22 cellular contexts compared by ENCODE assay signal in the genomic region with DNA sequence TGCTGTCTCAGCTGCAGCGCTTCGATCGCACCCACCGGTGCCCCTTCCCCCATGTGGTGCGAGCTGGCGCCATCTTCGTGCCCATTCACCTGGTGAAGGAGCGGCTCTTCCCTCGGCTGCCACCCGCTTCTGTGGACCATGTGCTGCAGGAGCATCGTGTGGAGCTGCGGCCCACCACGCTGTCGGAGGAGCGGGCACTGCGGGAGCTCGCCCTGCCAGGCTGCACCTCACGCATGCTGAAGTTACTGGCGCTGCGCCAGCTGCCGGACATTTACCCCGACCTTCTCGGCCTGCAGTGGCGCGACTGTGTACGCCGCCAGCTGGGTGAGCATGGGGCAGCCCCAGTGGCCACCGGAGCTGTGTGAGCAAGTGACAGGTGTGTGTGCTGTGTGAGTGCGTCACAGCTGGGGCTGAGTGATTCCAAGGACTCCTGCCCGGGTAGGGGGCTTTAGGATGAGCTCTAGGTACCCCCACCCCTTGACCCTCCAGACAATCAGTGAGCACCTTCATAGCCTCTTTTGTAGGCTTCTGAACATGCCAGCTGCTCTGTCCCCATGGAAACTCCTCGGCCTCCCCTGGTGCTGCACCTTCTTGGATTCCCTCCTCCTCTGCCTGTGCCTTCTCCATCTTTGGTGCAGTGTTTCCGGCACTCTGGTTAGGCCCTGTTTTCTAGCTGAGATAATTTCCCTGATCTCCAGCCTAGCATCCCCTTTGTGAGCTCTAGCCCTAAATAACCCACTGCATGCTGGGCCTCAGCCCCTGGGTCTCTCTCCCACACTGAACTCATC. TPM values are rescaled to one million over a fixed set of nuclear protein-coding genes. Genes with fewer than 3 reads are reported as not detected.
DNase-seq lines count a peak whose midpoint lies in the region; ATAC-seq, FAIRE-seq and TF ChIP-seq lines count a peak whose summit lies in the region.
"Had no signal": no experiment of that assay in that cellular context is flagged by ENCODE, and none has a peak within 500 bp of the region (broad histone marks: within the 10 kb centered on the region; RNA-seq: fewer than 3 reads in every experiment).

No MANE protein-coding gene starts in this region.

- WGBS in GM12878 (ENCODE audit: insufficient coverage, insufficient replicate concordance, low lambda C conversion rate, missing lambda C conversion rate): 94% methylated on average over 32 of the region's 32 CpGs

- RAD21 ChIA-PET in GM12878 (lab: Charles Lee; ENCODE audit: unreplicated experiment): interaction anchor here (0.8 to 3.0 kb wide), 6 partner anchors 11 to 179 kb away, joined by 3 to 13 read pairs (median 3); no protein-coding TSS in a partner anchor

- peaks cover 19% of the 10 kb centered on the region for H3K4me1 ChIP-seq in GM12878 (ENCODE audit: control insufficient read depth, insufficient read depth, low read length)

- CTCF ChIA-PET in activated CD8-positive, alpha-beta T cell treated with anti-CD3 and anti-CD28 coated beads, Interleukin-2, amount 10 ng/mL, durations not matched to agents 7 days and 5 days (lab: Charles Lee): interaction anchor here (2.0 to 2.6 kb wide), 3 partner anchors 172 to 179 kb away, joined by 6 to 10 read pairs (median 7); no protein-coding TSS in a partner anchor
- CTCF ChIA-PET in activated CD8-positive, alpha-beta T cell treated with anti-CD3 and anti-CD28 coated beads for 36 hours (lab: Charles Lee): interaction anchor here (0.8 to 1.2 kb wide), 3 partner anchors 12 to 179 kb away, joined by 3 to 5 read pairs (median 3); no protein-coding TSS in a partner anchor
- CTCF ChIA-PET in GM12878 (lab: Yijun Ruan, JAX): interaction anchor here (0.8 to 7.5 kb wide), 6 partner anchors 8 to 594 kb away, joined by 3 to 95 read pairs (median 3); a partner anchor contains a TSS

- H3K27me3 ChIP-seq in GM12878 (replicated peaks in 1 of 2; ENCODE audit: control insufficient read depth in 2 of 2, insufficient read depth in 2 of 2, low read length in 1 of 2): no peaks in the 10 kb centered on the region
- H3K27me3 ChIP-seq: cardiac muscle cell, foreskin keratinocyte, Peyer's patch, spleen had no signal

- SMC1A ChIA-PET in GM12878 (lab: Charles Lee; ENCODE audit: uncharacterized antibody, unreplicated experiment): interaction anchor here (0.8 to 1.5 kb wide), 6 partner anchors 11 to 177 kb away, joined by 3 to 6 read pairs (median 4); no protein-coding TSS in a partner anchor

- TF ChIP-seq EP300 in GM12878 (IDR thresholded peaks at IDR 0.05; ENCODE audit: borderline replicate concordance in 1 of 2, control insufficient read depth in 1 of 2, low read depth in 2 of 2, low read length in 2 of 2): no peak

- no peak for TF ChIP-seq CTCF in activated CD8-positive, alpha-beta T cell treated with anti-CD3 and anti-CD28 coated beads for 36 hours (IDR thresholded peaks at IDR 0.05)
- TF ChIP-seq CTCF in GM12878 (IDR thresholded peaks at IDR 0.05 in 2 of 3, conservative IDR thresholded peaks at IDR 0.05 in 1 of 3; ENCODE audit: control insufficient read depth in 2 of 3, extremely low read depth in 1 of 3, insufficient read depth in 1 of 3, low read depth in 3 of 3, low read length in 3 of 3) (no peak), neural crest cell (conservative IDR thresholded peaks at IDR 0.05) (no peak)

- DNase-seq in activated CD8-positive, alpha-beta T cell treated with anti-CD3 and anti-CD28 coated beads, Interleukin-2, amount 10 ng/mL, durations not matched to agents 7 days and 5 days: no peak
- no peak for DNase-seq in activated CD8-positive, alpha-beta T cell treated with anti-CD3 and anti-CD28 coated beads for 36 hours
- DNase-seq in GM12878 (ENCODE audit: low read depth, low spot score) (no peak), neural crest cell (ENCODE audit: low read depth, low spot score) (no peak), RKO (ENCODE audit: low spot score) (no peak)
- DNase-seq: activated CD4-positive, CD25-positive, alpha-beta regulatory T cell treated with anti-CD3 and anti-CD28 coated beads, Interleukin-2, amount 50 U/mL, for 72 hours; activated effector memory CD4-positive, alpha-beta T cell treated with anti-CD3 and anti-CD28 coated beads, Interleukin-2, amount 50 U/mL, for 16 hours; erythroblast; foreskin keratinocyte; KBM-7; lower lobe of right lung; NCI-H187; NCI-H2227 treated with DMSO at 0.1 percent for 48 hours; Peyer's patch; spleen; stimulated activated CD4-positive, alpha-beta T cell treated with anti-CD3 and anti-CD28 coated beads, Interleukin-4, amount 100 ng/mL, for 24 hours had no signal

- no TSS peak for BruUV-seq in GM12878 (replicated peaks; lab: Mats Ljungman, UMichigan)

- intact Hi-C loops in activated CD8-positive, alpha-beta T cell treated with anti-CD3 and anti-CD28 coated beads for 36 hours (cut with micrococcal nuclease): no loop called here
- intact Hi-C loops in GM12878 (cut with micrococcal nuclease; ENCODE audit: unreplicated experiment): no loop called here

- in situ Hi-C loops in GM12878 (cut with MboI): no loop called here

- H3K4me2 ChIP-seq in GM12878 (ENCODE audit: control insufficient read depth, insufficient read depth): peak overlapping the region; percentile 64

- no peak overlapping the region for H3K27ac ChIP-seq in GM12878 (ENCODE audit: control insufficient read depth, insufficient read depth)
- H3K27ac ChIP-seq: cardiac muscle cell, foreskin keratinocyte, lower lobe of right lung, Peyer's patch, spleen had no signal

- no peak for TF ChIP-seq RAD21 in GM12878 (IDR thresholded peaks at IDR 0.05; ENCODE audit: insufficient read depth, low read depth, low read length)

- H3K36me3 Mint-ChIP-seq in activated CD8-positive, alpha-beta T cell treated with anti-CD3 and anti-CD28 coated beads, Interleukin-2, amount 10 ng/mL, durations not matched to agents 7 days and 5 days (ENCODE audit: low read depth): peaks cover 55% of the 10 kb centered on the region
- peaks cover 33% of the 10 kb centered on the region for H3K36me3 Mint-ChIP-seq in activated CD8-positive, alpha-beta T cell treated with anti-CD3 and anti-CD28 coated beads for 36 hours (ENCODE audit: low read depth)
- H3K36me3 Mint-ChIP-seq in neural crest cell (ENCODE audit: low read depth): no peaks in the 10 kb centered on the region

- H3K9ac ChIP-seq in GM12878 (ENCODE audit: control insufficient read depth, insufficient read depth, low read length): peak overlapping the region; percentile 44; the same call in 1 of the 2 replicates

- H3K79me2 ChIP-seq in GM12878 (ENCODE audit: control insufficient read depth, insufficient read depth, low read length): peaks cover 92% of the 10 kb centered on the region

- H4K20me1 ChIP-seq in GM12878 (ENCODE audit: control insufficient read depth, insufficient read depth): peaks cover 77% of the 10 kb centered on the region

- H3K27me3 Mint-ChIP-seq in activated CD8-positive, alpha-beta T cell treated with anti-CD3 and anti-CD28 coated beads, Interleukin-2, amount 10 ng/mL, durations not matched to agents 7 days and 5 days (ENCODE audit: low read depth): no peaks in the 10 kb centered on the region
- no peaks in the 10 kb centered on the region for H3K27me3 Mint-ChIP-seq in activated CD8-positive, alpha-beta T cell treated with anti-CD3 and anti-CD28 coated beads for 36 hours
- no peaks in the 10 kb centered on the region for H3K27me3 Mint-ChIP-seq in neural crest cell (ENCODE audit: low read depth)

- H3K36me3 ChIP-seq in GM12878 (ENCODE audit: control insufficient read depth in 2 of 2, insufficient read depth in 2 of 2, low read length in 1 of 2): peaks cover 69 to 72% of the 10 kb centered on the region in 2 experiments

- no peak for FAIRE-seq in GM12878 (lab: Jason Lieb, UNC)
- FAIRE-seq: islet of Langerhans had no signal

- TF ChIP-seq POLR2A in GM19099 (IDR thresholded peaks at IDR 0.05; ENCODE audit: extremely low read depth, insufficient read length, low read depth) (peak; percentile 36), GM12878 (IDR thresholded peaks at IDR 0.05; ENCODE audit: low read depth, low read length) (peak; percentile 73)

- no peak overlapping the region for H2AFZ ChIP-seq in GM12878 (ENCODE audit: control insufficient read depth, low read depth, low read length)

- H3K4me3 Mint-ChIP-seq in activated CD8-positive, alpha-beta T cell treated with anti-CD3 and anti-CD28 coated beads, Interleukin-2, amount 10 ng/mL, durations not matched to agents 7 days and 5 days: no peak overlapping the region
- H3K4me3 Mint-ChIP-seq in activated CD8-positive, alpha-beta T cell treated with anti-CD3 and anti-CD28 coated beads for 36 hours: no peak overlapping the region
- H3K4me3 Mint-ChIP-seq in neural crest cell: peak overlapping the region; percentile 4

- no peaks in the 10 kb centered on the region for H3K9me3 Mint-ChIP-seq in activated CD8-positive, alpha-beta T cell treated with anti-CD3 and anti-CD28 coated beads, Interleukin-2, amount 10 ng/mL, durations not matched to agents 7 days and 5 days (ENCODE audit: insufficient read depth)
- no peaks in the 10 kb centered on the region for H3K9me3 Mint-ChIP-seq in activated CD8-positive, alpha-beta T cell treated with anti-CD3 and anti-CD28 coated beads for 36 hours
- no peaks in the 10 kb centered on the region for H3K9me3 Mint-ChIP-seq in neural crest cell

- POLR2A ChIA-PET in activated CD8-positive, alpha-beta T cell treated with anti-CD3 and anti-CD28 coated beads, Interleukin-2, amount 10 ng/mL, durations not matched to agents 7 days and 5 days (lab: Charles Lee): interaction anchor here (0.5 to 2.1 kb wide), 5 partner anchors 40 to 733 kb away, joined by 3 to 6 read pairs (median 4); a partner anchor contains a TSS
- POLR2A ChIA-PET in activated CD8-positive, alpha-beta T cell treated with anti-CD3 and anti-CD28 coated beads for 36 hours (lab: Charles Lee): interaction anchor here (0.5 to 1.7 kb wide), 7 partner anchors 9 to 235 kb away, joined by 3 to 7 read pairs (median 4); no protein-coding TSS in a partner anchor
- POLR2A ChIA-PET in GM12878 (lab: Charles Lee): interaction anchor here (0.9 to 1.9 kb wide), 5 partner anchors 8 to 185 kb away, joined by 3 to 6 read pairs (median 3); a partner anchor contains a TSS

- H3K4me3 ChIP-seq in GM12878: peak overlapping the region; percentile 60
- H3K4me3 ChIP-seq: cardiac muscle cell, lower lobe of right lung, Peyer's patch, spleen had no signal

- no peak for ATAC-seq in activated CD8-positive, alpha-beta T cell treated with anti-CD3 and anti-CD28 coated beads, Interleukin-2, amount 10 ng/mL, durations not matched to agents 7 days and 5 days
- no peak for ATAC-seq in activated CD8-positive, alpha-beta T cell treated with anti-CD3 and anti-CD28 coated beads for 36 hours
- no peak for ATAC-seq in GM12878
- ATAC-seq in GM21526 (IDR thresholded peaks at IDR 0.05; ENCODE audit: low FRiP score, unreplicated experiment): no peak
- no peak for ATAC-seq in HG03469 (IDR thresholded peaks at IDR 0.05; ENCODE audit: unreplicated experiment)
- ATAC-seq: foreskin keratinocyte, lower lobe of right lung had no signal

- no peaks in the 10 kb centered on the region for H3K9me3 ChIP-seq in GM12878 (replicated peaks; ENCODE audit: control insufficient read depth, insufficient read depth, low read length)
- H3K9me3 ChIP-seq: lower lobe of right lung, Peyer's patch, spleen had no signal

- peak overlapping the region; percentile 65 for H3K27ac Mint-ChIP-seq in activated CD8-positive, alpha-beta T cell treated with anti-CD3 and anti-CD28 coated beads, Interleukin-2, amount 10 ng/mL, durations not matched to agents 7 days and 5 days
- H3K27ac Mint-ChIP-seq in activated CD8-positive, alpha-beta T cell treated with anti-CD3 and anti-CD28 coated beads for 36 hours: no peak overlapping the region
- no peak overlapping the region for H3K27ac Mint-ChIP-seq in neural crest cell (ENCODE audit: unreplicated experiment)

- peaks cover 54% of the 10 kb centered on the region for H3K4me1 Mint-ChIP-seq in activated CD8-positive, alpha-beta T cell treated with anti-CD3 and anti-CD28 coated beads, Interleukin-2, amount 10 ng/mL, durations not matched to agents 7 days and 5 days (ENCODE audit: low read depth)
- peaks cover 34% of the 10 kb centered on the region for H3K4me1 Mint-ChIP-seq in activated CD8-positive, alpha-beta T cell treated with anti-CD3 and anti-CD28 coated beads for 36 hours (ENCODE audit: low read depth)
- peaks cover 15% of the 10 kb centered on the region for H3K4me1 Mint-ChIP-seq in neural crest cell

RNA-seq across cellular contexts. Expression of a gene that starts 7.0 kb away (rescaled TPM):
- total RNA-seq in activated CD8-positive, alpha-beta T cell treated with anti-CD3 and anti-CD28 coated beads, Interleukin-2, amount 10 ng/mL, durations not matched to agents 7 days and 5 days: 10 to 100 TPM; 57.2 to 59.4 TPM
- total RNA-seq in activated CD8-positive, alpha-beta T cell treated with anti-CD3 and anti-CD28 coated beads for 36 hours: 10 to 100 TPM; 22.1 to 24.1 TPM
- 108 and 121 TPM in 2 replicates for total RNA-seq in GM12878 (2013; cell fraction: nucleolus; rRNA removed)
- total RNA-seq in GM12878 (2014; rRNA removed) (38.5 and 48.8 TPM in 2 replicates), GM12878 (2014; rRNA removed; fragmentation: Illumina TruSeq; extraction: Trizol) (15.2 and 18.1 TPM in 2 replicates), GM12878 (2021) (128 and 139 TPM in 2 replicates), neural crest cell (23.8 and 29.5 TPM in 2 replicates)
- 33.7 TPM for polyA plus RNA-seq in GM12878 (2011; ENCODE audit: low read depth)
- polyA plus RNA-seq in GM12878 (2011; rRNA removed) (3.2 and 10.2 TPM in 2 replicates), GM12878 (2014; fragmentation: Illumina TruSeq; extraction: Trizol) (10.5 and 31.2 TPM in 2 replicates), GM12878 (2014; fragmentation: Nextera tagmentation; extraction: Ambion mirVana) (1 to 10 TPM; 2.3 to 4.9 TPM), GM12878 (2014; rRNA removed) (40.6 and 54.3 TPM in 2 replicates), GM12878 (2016; fragmentation: Nextera tagmentation; extraction: Ambion mirVana) (10 to 100 TPM; 34.7 to 39.0 TPM)
- polyA plus RNA-seq in GM12878 (2011; cell fraction: cytosol; rRNA removed): 15.1 and 18.0 TPM in 2 replicates
- 44.7 and 61.7 TPM in 2 replicates for polyA plus RNA-seq in GM12878 (2011; cell fraction: nucleus; rRNA removed)
- polyA plus RNA-seq in GM12878 (2012): 64.9 and 75.4 TPM in 2 replicates
- 29.1 and 50.3 TPM in 2 replicates for polyA minus RNA-seq in GM12878 (2011; rRNA and poly(A)+ RNA removed)
- 37.0 and 37.7 TPM in 2 replicates for polyA minus RNA-seq in GM12878 (2011; cell fraction: cytosol; rRNA and poly(A)+ RNA removed)
- polyA minus RNA-seq in GM12878 (2011; cell fraction: nucleus; rRNA and poly(A)+ RNA removed): 39.8 and 79.0 TPM in 2 replicates

RNA-seq across cellular contexts. Expression of a gene that starts 49.4 kb away (rescaled TPM):
- not detected for total RNA-seq in activated CD8-positive, alpha-beta T cell treated with anti-CD3 and anti-CD28 coated beads, Interleukin-2, amount 10 ng/mL, durations not matched to agents 7 days and 5 days
- not detected for total RNA-seq in activated CD8-positive, alpha-beta T cell treated with anti-CD3 and anti-CD28 coated beads for 36 hours
- not detected in 2 replicates for total RNA-seq in GM12878 (2013; cell fraction: nucleolus; rRNA removed)
- total RNA-seq in GM12878 (2014; rRNA removed) (not detected in 2 replicates), GM12878 (2014; rRNA removed; fragmentation: Illumina TruSeq; extraction: Trizol) (not detected in 2 replicates), GM12878 (2021) (not detected in 2 replicates), neural crest cell (0.12 TPM in 1 of 2 replicates, not detected in the other)
- polyA plus RNA-seq in GM12878 (2011; ENCODE audit: low read depth): not detected
- polyA plus RNA-seq in GM12878 (2011; rRNA removed) (not detected in 2 replicates), GM12878 (2014; fragmentation: Illumina TruSeq; extraction: Trizol) (not detected in 2 replicates), GM12878 (2014; fragmentation: Nextera tagmentation; extraction: Ambion mirVana) (not detected), GM12878 (2014; rRNA removed) (not detected in 2 replicates), GM12878 (2016; fragmentation: Nextera tagmentation; extraction: Ambion mirVana) (not detected)
- 0.03 TPM in 1 of 2 replicates, not detected in the other for polyA plus RNA-seq in GM12878 (2011; cell fraction: cytosol; rRNA removed)
- not detected in 2 replicates for polyA plus RNA-seq in GM12878 (2011; cell fraction: nucleus; rRNA removed)
- 0.08 TPM in 1 of 2 replicates, not detected in the other for polyA plus RNA-seq in GM12878 (2012)
- not detected in 2 replicates for polyA minus RNA-seq in GM12878 (2011; rRNA and poly(A)+ RNA removed)
- polyA minus RNA-seq in GM12878 (2011; cell fraction: cytosol; rRNA and poly(A)+ RNA removed): not detected in 2 replicates
- not detected in 2 replicates for polyA minus RNA-seq in GM12878 (2011; cell fraction: nucleus; rRNA and poly(A)+ RNA removed)
- total RNA-seq: foreskin keratinocyte, lower lobe of right lung, Peyer's patch, spleen, urinary bladder had no signal
- polyA plus RNA-seq: cardiac muscle cell, foreskin keratinocyte, spleen, urinary bladder had no signal
